ENCODE assay signal across 8 cellular contexts in genomic region chr12:131928765-131929529, GRCh38. TPM values are rescaled to one million over a fixed set of nuclear protein-coding genes. Genes with fewer than 3 reads are reported as not detected.
A peak's percentile ranks its signal among the peaks of the same experiment; 100 is the strongest.
DNase-seq lines count a peak whose midpoint lies in the region; ATAC-seq and TF ChIP-seq lines count a peak whose summit lies in the region.

PUS1 (plus strand) TSS chr12:131929276; CDS start chr12:131929723, 447 bp downstream.

- DNase-seq in GM12864 (ENCODE audit: low read depth) (peak; percentile 81), NCI-H128 (lab: John Stamatoyannopoulos, UW; ENCODE audit: unreplicated experiment) (peak; percentile 76), SW 1271 (lab: John Stamatoyannopoulos, UW) (peak; percentile 76 to 90), Right ventricle myocardium superior (peak; percentile 95), tibial nerve (ENCODE audit: low spot score in 2 of 2) (peak; percentile 87 to 89)
- DNase-seq in activated naive CD8-positive, alpha-beta T cell treated with anti-CD3 and anti-CD28 coated beads, Interleukin-2, amount 50 U/mL, for 16 hours (ENCODE audit: low read depth, low spot score) = peak; percentile 84

- peak within 1 kb of the TSS; percentile 74 for H3K4me2 ChIP-seq in parathyroid adenoma (ENCODE audit: low read length)

- TF ChIP-seq CTCF in GM12864 (IDR thresholded peaks at IDR 0.05; ENCODE audit: low read depth, low read length, missing control alignments) (no peak), parathyroid adenoma (IDR thresholded peaks at IDR 0.05) (no peak), tibial nerve (IDR thresholded peaks at IDR 0.05) (no peak)

- TF ChIP-seq EP300 in tibial nerve (IDR thresholded peaks at IDR 0.05) = peak; percentile 46 to 94

- H3K36me3 ChIP-seq in parathyroid adenoma (ENCODE audit: control insufficient read depth, insufficient read depth, low read length) (no peaks in the 10 kb centered on the region), tibial nerve (peaks cover 0 to 27% (median 14%) of the 10 kb centered on the region in 3 donors)

- 1% methylated on average over 50 to 53 of the region's 76 CpGs for WGBS in tibial nerve, 2 donors

- intact Hi-C loops in Right ventricle myocardium superior (cut with DNase I) = no loop called here

- H2AFZ ChIP-seq in parathyroid adenoma = peak within 1 kb of the TSS; percentile 95

- no peaks in the 10 kb centered on the region for H3K4me1 ChIP-seq in parathyroid adenoma
- peaks cover 0 to 28% (median 11%) of the 10 kb centered on the region in 4 donors for H3K4me1 ChIP-seq in tibial nerve

- no peaks in the 10 kb centered on the region for H3K9me3 ChIP-seq in parathyroid adenoma (ENCODE audit: control insufficient read depth, low read length)
- no peaks in the 10 kb centered on the region for H3K9me3 ChIP-seq in tibial nerve

- H3K27me3 ChIP-seq in parathyroid adenoma (ENCODE audit: control insufficient read depth, insufficient read depth, low read length) (no peaks in the 10 kb centered on the region), tibial nerve (no peaks in the 10 kb centered on the region)

- H3K27ac ChIP-seq in parathyroid adenoma = peak within 1 kb of the TSS; percentile 36
- H3K27ac ChIP-seq in tibial nerve = peak within 1 kb of the TSS; percentile 78 to 93 (median 88)

- TF ChIP-seq POLR2A in tibial nerve (IDR thresholded peaks at IDR 0.05) = peak in 1 of 2 donors; percentile 28

- ATAC-seq in HG02678 (IDR thresholded peaks at IDR 0.05; ENCODE audit: unreplicated experiment) = peak; percentile 67
- peak; percentile 97 for ATAC-seq in Right ventricle myocardium superior (ENCODE audit: poor library complexity)

- H3K4me3 ChIP-seq in GM12864 (ENCODE audit: low read depth, low read length) (peak within 1 kb of the TSS; percentile 71), parathyroid adenoma (ENCODE audit: low read depth, low read length) (peak within 1 kb of the TSS; percentile 80), tibial nerve (peak within 1 kb of the TSS; percentile 61 to 98 (median 98))

- peak within 1 kb of the TSS; percentile 84 for H3K9ac ChIP-seq in parathyroid adenoma

- H3K79me2 ChIP-seq in parathyroid adenoma = peaks cover 2% of the 10 kb centered on the region

RNA-seq across cellular contexts. Expression of gene PUS1, which starts in this region (rescaled TPM):
- 5.8 TPM for total RNA-seq in Right ventricle myocardium superior
- 10 to 100 TPM in 3 of 4 donors, 1 to 10 TPM in 1; 8.3 to 44.1 (median 15.6) TPM for total RNA-seq in tibial nerve

Comparison
In these comparisons a context has a peak if more than half of its experiments do, and no peak if none do; other contexts are left out.
1. Peak in every context shown above with its lines: DNase-seq, ATAC-seq, H3K4me3 ChIP-seq and H3K27ac ChIP-seq.